Comparison of ENCODE assay signal across 6 cellular contexts in genomic region chr5:141681295-141681694, GRCh38. TPM values are rescaled to one million over a fixed set of nuclear protein-coding genes. Genes with fewer than 3 reads are reported as not detected.
DNase-seq lines count a peak whose midpoint lies in the region; ATAC-seq and TF ChIP-seq lines count a peak whose summit lies in the region.

No MANE protein-coding gene starts in this region.

- H3K9me3 ChIP-seq in AG04450 (ENCODE audit: control insufficient read depth, insufficient read depth, low read length) = no peaks in the 10 kb centered on the region
- H3K9me3 ChIP-seq in left lung = no peaks in the 10 kb centered on the region

- H3K4me1 Mint-ChIP-seq in activated B cell treated with CpG ODN at 0.5 μM for 24 hours = peaks cover 23% of the 10 kb centered on the region

- peaks cover 0 to 15% of the 10 kb centered on the region in 2 donors for H3K36me3 ChIP-seq in left lung

- H3K4me3 Mint-ChIP-seq in activated B cell treated with CpG ODN at 0.5 μM for 24 hours = peak overlapping the region; percentile 72

- H3K27ac Mint-ChIP-seq in activated B cell treated with CpG ODN at 0.5 μM for 24 hours = no peak overlapping the region

- CTCF ChIA-PET in AG04450 (lab: Charles Lee) = interaction anchor here (0.6 to 3.9 kb wide), 5 partner anchors 11 to 280 kb away, joined by 4 to 31 read pairs (median 12); no protein-coding TSS in a partner anchor
- CTCF ChIA-PET in activated B cell treated with CpG ODN at 0.5 μM for 24 hours (lab: Charles Lee) = no interaction called here

- DNase-seq in AG04450 (ENCODE audit: low read depth, low spot score) (no peak), activated B cell treated with CpG ODN at 0.5 μM for 24 hours (no peak), left lung (no peak), KG1 (lab: John Stamatoyannopoulos, UW) (no peak)

- TF ChIP-seq CTCF in AG04450 (IDR thresholded peaks at IDR 0.05; ENCODE audit: low read depth, low read length) (no peak), activated B cell treated with CpG ODN at 0.5 μM for 24 hours (IDR thresholded peaks at IDR 0.05) (no peak), left lung (IDR thresholded peaks at IDR 0.05) (no peak)

- H3K4me1 ChIP-seq in left lung = peaks cover 3 to 49% of the 10 kb centered on the region in 2 donors

- no peaks in the 10 kb centered on the region for H3K9me3 Mint-ChIP-seq in activated B cell treated with CpG ODN at 0.5 μM for 24 hours

- H3K27me3 ChIP-seq in AG04450 (ENCODE audit: control insufficient read depth, insufficient read depth, low read length) = no peaks in the 10 kb centered on the region
- H3K27me3 ChIP-seq in left lung = no peaks in the 10 kb centered on the region

- H3K27ac ChIP-seq in AG04450 (ENCODE audit: low read depth, low read length) (peak overlapping the region; percentile 77), left lung (peak overlapping the region; percentile 85 to 94)

- no peak for ATAC-seq in activated B cell treated with CpG ODN at 0.5 μM for 24 hours (ENCODE audit: low read depth)
- no peak for ATAC-seq in left lung
- no peak for ATAC-seq in HG03378 (IDR thresholded peaks at IDR 0.05; ENCODE audit: unreplicated experiment)
- ATAC-seq in HG03457 (IDR thresholded peaks at IDR 0.05; ENCODE audit: unreplicated experiment) = no peak

- H3K36me3 Mint-ChIP-seq in activated B cell treated with CpG ODN at 0.5 μM for 24 hours (ENCODE audit: low read depth) = no peaks in the 10 kb centered on the region

- H3K4me3 ChIP-seq in AG04450 (ENCODE audit: low read depth, low read length) (peak overlapping the region; percentile 54), left lung (peak overlapping the region; percentile 46 to 60)

- intact Hi-C loops in activated B cell treated with CpG ODN at 0.5 μM for 24 hours (cut with micrococcal nuclease) = no loop called here
- intact Hi-C loops in left lung (cut with DNase I) = no loop called here

- H3K27me3 Mint-ChIP-seq in activated B cell treated with CpG ODN at 0.5 μM for 24 hours = peaks cover 3% of the 10 kb centered on the region

- POLR2A ChIA-PET in AG04450 (lab: Yijun Ruan, JAX) (interaction anchor here (1.0 kb wide), 1 partner anchor 242 kb away, joined by 4 read pairs; the partner anchor contains the start of gene DELE1), activated B cell treated with CpG ODN at 0.5 μM for 24 hours (lab: Charles Lee) (no interaction called here)

RNA-seq across cellular contexts. Expression of gene ARAP3, which starts 0.7 kb away (rescaled TPM):
- 3.5 and 4.9 TPM in 2 replicates for polyA plus RNA-seq in AG04450 (2011; rRNA removed)
- polyA minus RNA-seq in AG04450 (2011; rRNA and poly(A)+ RNA removed) = 5.5 and 8.1 TPM in 2 replicates
- total RNA-seq in activated B cell treated with CpG ODN at 0.5 μM for 24 hours = 0.44 and 0.49 TPM in 2 replicates
- 10 to 100 TPM; 20.5 to 41.0 TPM for total RNA-seq in left lung

RNA-seq across cellular contexts. Expression of gene FCHSD1, which starts 30.1 kb away (rescaled TPM):
- 28.1 and 30.2 TPM in 2 replicates for polyA plus RNA-seq in AG04450 (2011; rRNA removed)
- 24.8 and 30.1 TPM in 2 replicates for polyA minus RNA-seq in AG04450 (2011; rRNA and poly(A)+ RNA removed)
- total RNA-seq in activated B cell treated with CpG ODN at 0.5 μM for 24 hours (63.2 and 79.5 TPM in 2 replicates), left lung (10 to 100 TPM; 18.0 to 18.7 TPM)

RNA-seq across cellular contexts. Expression of gene RELL2, which starts 44.5 kb away (rescaled TPM):
- 3.0 and 3.1 TPM in 2 replicates for polyA plus RNA-seq in AG04450 (2011; rRNA removed)
- 1.4 and 1.8 TPM in 2 replicates for polyA minus RNA-seq in AG04450 (2011; rRNA and poly(A)+ RNA removed)
- 16.8 and 18.9 TPM in 2 replicates for total RNA-seq in activated B cell treated with CpG ODN at 0.5 μM for 24 hours
- total RNA-seq in left lung = 1 to 10 TPM; 2.6 to 6.3 TPM

RNA-seq across cellular contexts. Expression of gene HDAC3, which starts 44.6 kb away (rescaled TPM):
- polyA plus RNA-seq in AG04450 (2011; rRNA removed) = 78.3 and 82.2 TPM in 2 replicates
- 60.4 and 77.7 TPM in 2 replicates for polyA minus RNA-seq in AG04450 (2011; rRNA and poly(A)+ RNA removed)
- total RNA-seq in activated B cell treated with CpG ODN at 0.5 μM for 24 hours (101 and 102 TPM in 2 replicates), left lung (10 to 100 TPM; 41.2 to 50.0 TPM)

Comparison
In these comparisons a context has a peak if more than half of its experiments do, and no peak if none do; other contexts are left out.
1. RNA of gene ARAP3, which starts 0.7 kb away (total RNA-seq): 20.5 to 41.0 TPM in left lung; 0.44 to 0.49 TPM in activated B cell treated with CpG ODN at 0.5 μM for 24 hours; every median in the first group is over 10 times any median in the second.